Comparison of ENCODE assay signal across 1 cellular context in the genomic region with DNA sequence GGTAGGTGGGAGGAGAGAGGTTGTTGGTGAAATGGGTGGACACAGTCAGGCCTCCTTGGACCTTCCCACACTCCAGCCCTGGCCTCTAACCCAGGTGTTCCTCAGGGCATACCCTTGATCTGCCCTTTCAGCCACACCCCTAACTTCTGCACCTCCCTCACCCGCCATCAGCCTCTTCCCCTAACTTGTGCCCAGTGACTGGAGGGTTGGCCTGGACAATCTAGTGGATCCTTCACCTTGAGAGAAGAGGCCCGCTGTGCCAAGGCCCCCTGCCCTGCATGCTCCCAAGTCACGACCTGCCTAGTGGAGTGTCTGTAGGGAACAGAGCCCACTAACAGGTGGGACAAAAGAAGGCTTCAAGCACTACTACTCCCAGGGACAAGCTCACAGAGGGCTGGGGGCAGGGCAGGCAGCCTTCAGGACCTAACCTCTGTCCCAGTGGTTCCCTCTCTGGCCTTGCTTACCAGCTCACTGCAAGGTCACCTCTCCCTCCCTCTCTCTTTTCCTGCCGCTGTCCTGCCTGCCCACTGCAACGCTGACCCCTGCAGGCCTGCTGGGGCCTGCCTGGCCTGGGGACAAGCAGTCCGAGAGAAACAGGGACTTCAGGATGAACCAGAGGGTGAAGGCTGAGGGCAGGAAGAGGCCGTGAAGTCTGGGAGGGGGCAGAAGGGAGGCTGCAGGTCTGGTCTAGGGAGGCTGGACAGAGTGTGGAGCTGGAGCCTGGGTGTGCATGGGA.
A peak's percentile ranks its signal among the peaks of the same experiment; 100 is the strongest.
TF ChIP-seq lines count a peak whose summit lies in the region.

No MANE protein-coding gene starts in this region.

TF ChIP-seq in HepG2, 621 proteins besides CTCF, POLR2A, EP300 and RAD21 (continued from another document and continues in another):
- TF ChIP-seq, protein P1, sequence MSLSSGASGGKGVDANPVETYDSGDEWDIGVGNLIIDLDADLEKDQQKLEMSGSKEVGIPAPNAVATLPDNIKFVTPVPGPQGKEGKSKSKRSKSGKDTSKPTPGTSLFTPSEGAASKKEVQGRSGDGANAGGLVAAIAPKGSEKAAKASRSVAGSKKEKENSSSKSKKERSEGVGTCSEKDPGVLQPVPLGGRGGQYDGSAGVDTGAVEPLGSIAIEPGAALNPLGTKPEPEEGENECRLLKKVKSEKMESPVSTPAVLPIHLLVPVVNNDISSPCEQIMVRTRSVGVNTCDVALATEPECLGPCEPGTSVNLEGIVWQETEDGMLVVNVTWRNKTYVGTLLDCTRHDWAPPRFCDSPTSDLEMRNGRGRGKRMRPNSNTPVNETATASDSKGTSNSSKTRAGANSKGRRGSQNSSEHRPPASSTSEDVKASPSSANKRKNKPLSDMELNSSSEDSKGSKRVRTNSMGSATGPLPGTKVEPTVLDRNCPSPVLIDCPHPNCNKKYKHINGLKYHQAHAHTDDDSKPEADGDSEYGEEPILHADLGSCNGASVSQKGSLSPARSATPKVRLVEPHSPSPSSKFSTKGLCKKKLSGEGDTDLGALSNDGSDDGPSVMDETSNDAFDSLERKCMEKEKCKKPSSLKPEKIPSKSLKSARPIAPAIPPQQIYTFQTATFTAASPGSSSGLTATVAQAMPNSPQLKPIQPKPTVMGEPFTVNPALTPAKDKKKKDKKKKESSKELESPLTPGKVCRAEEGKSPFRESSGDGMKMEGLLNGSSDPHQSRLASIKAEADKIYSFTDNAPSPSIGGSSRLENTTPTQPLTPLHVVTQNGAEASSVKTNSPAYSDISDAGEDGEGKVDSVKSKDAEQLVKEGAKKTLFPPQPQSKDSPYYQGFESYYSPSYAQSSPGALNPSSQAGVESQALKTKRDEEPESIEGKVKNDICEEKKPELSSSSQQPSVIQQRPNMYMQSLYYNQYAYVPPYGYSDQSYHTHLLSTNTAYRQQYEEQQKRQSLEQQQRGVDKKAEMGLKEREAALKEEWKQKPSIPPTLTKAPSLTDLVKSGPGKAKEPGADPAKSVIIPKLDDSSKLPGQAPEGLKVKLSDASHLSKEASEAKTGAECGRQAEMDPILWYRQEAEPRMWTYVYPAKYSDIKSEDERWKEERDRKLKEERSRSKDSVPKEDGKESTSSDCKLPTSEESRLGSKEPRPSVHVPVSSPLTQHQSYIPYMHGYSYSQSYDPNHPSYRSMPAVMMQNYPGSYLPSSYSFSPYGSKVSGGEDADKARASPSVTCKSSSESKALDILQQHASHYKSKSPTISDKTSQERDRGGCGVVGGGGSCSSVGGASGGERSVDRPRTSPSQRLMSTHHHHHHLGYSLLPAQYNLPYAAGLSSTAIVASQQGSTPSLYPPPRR (CRISPR knock-in tag; IDR thresholded peaks at IDR 0.05; ENCODE audit: borderline replicate concordance) = peak; percentile 53; the same call in 1 of the 2 replicates
- TF ChIP-seq HNRNPL (IDR thresholded peaks at IDR 0.05; ENCODE audit: low read depth, low read length) (peak; percentile 77; the same call in 1 of the 2 replicates), JUN (CRISPR knock-in tag; IDR thresholded peaks at IDR 0.05) (0 out of 2 replicates have a peak, but pooled peaks have one; percentile 21), ZFP90 (CRISPR knock-in tag; IDR thresholded peaks at IDR 0.05; ENCODE audit: borderline replicate concordance) (0 out of 2 replicates have a peak, but pooled peaks have one; percentile 40), ZNF792 (CRISPR knock-in tag; IDR thresholded peaks at IDR 0.05) (peak; percentile 80; the same call in 1 of the 2 replicates), EZH2 (conservative IDR thresholded peaks at IDR 0.05; ENCODE audit: low read depth, low read length) (no peak), ZNF567 (CRISPR knock-in tag; IDR thresholded peaks at IDR 0.05; ENCODE audit: borderline replicate concordance) (no peak), ETV5 (CRISPR knock-in tag; IDR thresholded peaks at IDR 0.05; ENCODE audit: borderline replicate concordance) (peak; percentile 69; the same call in 1 of the 2 replicates), ZNF589 (CRISPR knock-in tag; conservative IDR thresholded peaks at IDR 0.05) (no peak), ATF1 (CRISPR knock-in tag; IDR thresholded peaks at IDR 0.05) (no peak), KLF11 (CRISPR knock-in tag; IDR thresholded peaks at IDR 0.05) (no peak), SPEN (CRISPR knock-in tag; IDR thresholded peaks at IDR 0.05; ENCODE audit: low read depth) (peak; percentile 44; the same call in 1 of the 2 replicates), NAIF1 (CRISPR knock-in tag; IDR thresholded peaks at IDR 0.05; ENCODE audit: borderline replicate concordance) (no peak), ZNF317 (CRISPR knock-in tag; IDR thresholded peaks at IDR 0.05) (peak; percentile 65; the same call in 1 of the 2 replicates), ZNF292 (CRISPR knock-in tag; IDR thresholded peaks at IDR 0.05; ENCODE audit: borderline replicate concordance, low read depth) (peak; percentile 79; the same call in 1 of the 2 replicates), SOX13 (IDR thresholded peaks at IDR 0.05) (no peak), SOX13 (CRISPR knock-in tag; conservative IDR thresholded peaks at IDR 0.05 in 1 of 2, IDR thresholded peaks at IDR 0.05 in 1 of 2) (peak in 1 of 2 experiments; percentile 45; a peak in 1 of 4 replicates), ZNF652 (CRISPR knock-in tag; IDR thresholded peaks at IDR 0.05; ENCODE audit: borderline replicate concordance, low read depth) (peak; percentile 41; the same call in 1 of the 2 replicates), ZNF614 (CRISPR knock-in tag; IDR thresholded peaks at IDR 0.05; ENCODE audit: borderline replicate concordance) (peak; percentile 73; the same call in 1 of the 2 replicates), EED (CRISPR knock-in tag; IDR thresholded peaks at IDR 0.05) (0 out of 2 replicates have a peak, but pooled peaks have one; percentile 39), ZBTB7B (CRISPR knock-in tag; IDR thresholded peaks at IDR 0.05) (0 out of 2 replicates have a peak, but pooled peaks have one; percentile 47), GATAD2A (CRISPR knock-in tag; IDR thresholded peaks at IDR 0.05) (peak; percentile 76), ZNF878 (CRISPR knock-in tag; IDR thresholded peaks at IDR 0.05) (peak; percentile 73; the same call in 1 of the 2 replicates), SRF (IDR thresholded peaks at IDR 0.05; ENCODE audit: low read depth, low read length) (no peak)
- TF ChIP-seq, protein P2, sequence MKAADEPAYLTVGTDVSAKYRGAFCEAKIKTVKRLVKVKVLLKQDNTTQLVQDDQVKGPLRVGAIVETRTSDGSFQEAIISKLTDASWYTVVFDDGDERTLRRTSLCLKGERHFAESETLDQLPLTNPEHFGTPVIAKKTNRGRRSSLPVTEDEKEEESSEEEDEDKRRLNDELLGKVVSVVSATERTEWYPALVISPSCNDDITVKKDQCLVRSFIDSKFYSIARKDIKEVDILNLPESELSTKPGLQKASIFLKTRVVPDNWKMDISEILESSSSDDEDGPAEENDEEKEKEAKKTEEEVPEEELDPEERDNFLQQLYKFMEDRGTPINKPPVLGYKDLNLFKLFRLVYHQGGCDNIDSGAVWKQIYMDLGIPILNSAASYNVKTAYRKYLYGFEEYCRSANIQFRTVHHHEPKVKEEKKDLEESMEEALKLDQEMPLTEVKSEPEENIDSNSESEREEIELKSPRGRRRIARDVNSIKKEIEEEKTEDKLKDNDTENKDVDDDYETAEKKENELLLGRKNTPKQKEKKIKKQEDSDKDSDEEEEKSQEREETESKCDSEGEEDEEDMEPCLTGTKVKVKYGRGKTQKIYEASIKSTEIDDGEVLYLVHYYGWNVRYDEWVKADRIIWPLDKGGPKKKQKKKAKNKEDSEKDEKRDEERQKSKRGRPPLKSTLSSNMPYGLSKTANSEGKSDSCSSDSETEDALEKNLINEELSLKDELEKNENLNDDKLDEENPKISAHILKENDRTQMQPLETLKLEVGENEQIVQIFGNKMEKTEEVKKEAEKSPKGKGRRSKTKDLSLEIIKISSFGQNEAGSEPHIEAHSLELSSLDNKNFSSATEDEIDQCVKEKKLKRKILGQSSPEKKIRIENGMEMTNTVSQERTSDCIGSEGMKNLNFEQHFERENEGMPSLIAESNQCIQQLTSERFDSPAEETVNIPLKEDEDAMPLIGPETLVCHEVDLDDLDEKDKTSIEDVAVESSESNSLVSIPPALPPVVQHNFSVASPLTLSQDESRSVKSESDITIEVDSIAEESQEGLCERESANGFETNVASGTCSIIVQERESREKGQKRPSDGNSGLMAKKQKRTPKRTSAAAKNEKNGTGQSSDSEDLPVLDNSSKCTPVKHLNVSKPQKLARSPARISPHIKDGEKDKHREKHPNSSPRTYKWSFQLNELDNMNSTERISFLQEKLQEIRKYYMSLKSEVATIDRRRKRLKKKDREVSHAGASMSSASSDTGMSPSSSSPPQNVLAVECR (CRISPR knock-in tag; IDR thresholded peaks at IDR 0.05; ENCODE audit: borderline replicate concordance) = peak; percentile 55; the same call in 1 of the 2 replicates
- TF ChIP-seq, protein P3, sequence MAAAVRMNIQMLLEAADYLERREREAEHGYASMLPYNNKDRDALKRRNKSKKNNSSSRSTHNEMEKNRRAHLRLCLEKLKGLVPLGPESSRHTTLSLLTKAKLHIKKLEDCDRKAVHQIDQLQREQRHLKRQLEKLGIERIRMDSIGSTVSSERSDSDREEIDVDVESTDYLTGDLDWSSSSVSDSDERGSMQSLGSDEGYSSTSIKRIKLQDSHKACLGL (CRISPR knock-in tag; IDR thresholded peaks at IDR 0.05) = peak; percentile 41; the same call in 1 of the 2 replicates
- TF ChIP-seq, protein P4, sequence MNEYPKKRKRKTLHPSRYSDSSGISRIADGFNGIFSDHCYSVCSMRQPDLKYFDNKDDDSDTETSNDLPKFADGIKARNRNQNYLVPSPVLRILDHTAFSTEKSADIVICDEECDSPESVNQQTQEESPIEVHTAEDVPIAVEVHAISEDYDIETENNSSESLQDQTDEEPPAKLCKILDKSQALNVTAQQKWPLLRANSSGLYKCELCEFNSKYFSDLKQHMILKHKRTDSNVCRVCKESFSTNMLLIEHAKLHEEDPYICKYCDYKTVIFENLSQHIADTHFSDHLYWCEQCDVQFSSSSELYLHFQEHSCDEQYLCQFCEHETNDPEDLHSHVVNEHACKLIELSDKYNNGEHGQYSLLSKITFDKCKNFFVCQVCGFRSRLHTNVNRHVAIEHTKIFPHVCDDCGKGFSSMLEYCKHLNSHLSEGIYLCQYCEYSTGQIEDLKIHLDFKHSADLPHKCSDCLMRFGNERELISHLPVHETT (CRISPR knock-in tag; conservative IDR thresholded peaks at IDR 0.05) = 0 out of 2 replicates have a peak, but pooled peaks have one; percentile 40
- TF ChIP-seq, protein P5, sequence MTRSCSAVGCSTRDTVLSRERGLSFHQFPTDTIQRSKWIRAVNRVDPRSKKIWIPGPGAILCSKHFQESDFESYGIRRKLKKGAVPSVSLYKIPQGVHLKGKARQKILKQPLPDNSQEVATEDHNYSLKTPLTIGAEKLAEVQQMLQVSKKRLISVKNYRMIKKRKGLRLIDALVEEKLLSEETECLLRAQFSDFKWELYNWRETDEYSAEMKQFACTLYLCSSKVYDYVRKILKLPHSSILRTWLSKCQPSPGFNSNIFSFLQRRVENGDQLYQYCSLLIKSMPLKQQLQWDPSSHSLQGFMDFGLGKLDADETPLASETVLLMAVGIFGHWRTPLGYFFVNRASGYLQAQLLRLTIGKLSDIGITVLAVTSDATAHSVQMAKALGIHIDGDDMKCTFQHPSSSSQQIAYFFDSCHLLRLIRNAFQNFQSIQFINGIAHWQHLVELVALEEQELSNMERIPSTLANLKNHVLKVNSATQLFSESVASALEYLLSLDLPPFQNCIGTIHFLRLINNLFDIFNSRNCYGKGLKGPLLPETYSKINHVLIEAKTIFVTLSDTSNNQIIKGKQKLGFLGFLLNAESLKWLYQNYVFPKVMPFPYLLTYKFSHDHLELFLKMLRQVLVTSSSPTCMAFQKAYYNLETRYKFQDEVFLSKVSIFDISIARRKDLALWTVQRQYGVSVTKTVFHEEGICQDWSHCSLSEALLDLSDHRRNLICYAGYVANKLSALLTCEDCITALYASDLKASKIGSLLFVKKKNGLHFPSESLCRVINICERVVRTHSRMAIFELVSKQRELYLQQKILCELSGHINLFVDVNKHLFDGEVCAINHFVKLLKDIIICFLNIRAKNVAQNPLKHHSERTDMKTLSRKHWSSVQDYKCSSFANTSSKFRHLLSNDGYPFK (CRISPR knock-in tag; IDR thresholded peaks at IDR 0.05; ENCODE audit: borderline replicate concordance) = peak; percentile 27; the same call in 1 of the 2 replicates
- TF ChIP-seq, protein P6, sequence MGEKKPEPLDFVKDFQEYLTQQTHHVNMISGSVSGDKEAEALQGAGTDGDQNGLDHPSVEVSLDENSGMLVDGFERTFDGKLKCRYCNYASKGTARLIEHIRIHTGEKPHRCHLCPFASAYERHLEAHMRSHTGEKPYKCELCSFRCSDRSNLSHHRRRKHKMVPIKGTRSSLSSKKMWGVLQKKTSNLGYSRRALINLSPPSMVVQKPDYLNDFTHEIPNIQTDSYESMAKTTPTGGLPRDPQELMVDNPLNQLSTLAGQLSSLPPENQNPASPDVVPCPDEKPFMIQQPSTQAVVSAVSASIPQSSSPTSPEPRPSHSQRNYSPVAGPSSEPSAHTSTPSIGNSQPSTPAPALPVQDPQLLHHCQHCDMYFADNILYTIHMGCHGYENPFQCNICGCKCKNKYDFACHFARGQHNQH (CRISPR knock-in tag; IDR thresholded peaks at IDR 0.05) = peak; percentile 70
- TF ChIP-seq, protein P7, sequence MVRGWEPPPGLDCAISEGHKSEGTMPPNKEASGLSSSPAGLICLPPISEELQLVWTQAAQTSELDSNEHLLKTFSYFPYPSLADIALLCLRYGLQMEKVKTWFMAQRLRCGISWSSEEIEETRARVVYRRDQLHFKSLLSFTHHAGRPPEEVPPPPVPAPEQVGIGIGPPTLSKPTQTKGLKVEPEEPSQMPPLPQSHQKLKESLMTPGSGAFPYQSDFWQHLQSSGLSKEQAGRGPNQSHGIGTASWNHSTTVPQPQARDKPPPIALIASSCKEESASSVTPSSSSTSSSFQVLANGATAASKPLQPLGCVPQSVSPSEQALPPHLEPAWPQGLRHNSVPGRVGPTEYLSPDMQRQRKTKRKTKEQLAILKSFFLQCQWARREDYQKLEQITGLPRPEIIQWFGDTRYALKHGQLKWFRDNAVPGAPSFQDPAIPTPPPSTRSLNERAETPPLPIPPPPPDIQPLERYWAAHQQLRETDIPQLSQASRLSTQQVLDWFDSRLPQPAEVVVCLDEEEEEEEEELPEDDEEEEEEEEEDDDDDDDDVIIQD (CRISPR knock-in tag; IDR thresholded peaks at IDR 0.05; ENCODE audit: low read depth) = peak; percentile 68
- TF ChIP-seq, protein P8, sequence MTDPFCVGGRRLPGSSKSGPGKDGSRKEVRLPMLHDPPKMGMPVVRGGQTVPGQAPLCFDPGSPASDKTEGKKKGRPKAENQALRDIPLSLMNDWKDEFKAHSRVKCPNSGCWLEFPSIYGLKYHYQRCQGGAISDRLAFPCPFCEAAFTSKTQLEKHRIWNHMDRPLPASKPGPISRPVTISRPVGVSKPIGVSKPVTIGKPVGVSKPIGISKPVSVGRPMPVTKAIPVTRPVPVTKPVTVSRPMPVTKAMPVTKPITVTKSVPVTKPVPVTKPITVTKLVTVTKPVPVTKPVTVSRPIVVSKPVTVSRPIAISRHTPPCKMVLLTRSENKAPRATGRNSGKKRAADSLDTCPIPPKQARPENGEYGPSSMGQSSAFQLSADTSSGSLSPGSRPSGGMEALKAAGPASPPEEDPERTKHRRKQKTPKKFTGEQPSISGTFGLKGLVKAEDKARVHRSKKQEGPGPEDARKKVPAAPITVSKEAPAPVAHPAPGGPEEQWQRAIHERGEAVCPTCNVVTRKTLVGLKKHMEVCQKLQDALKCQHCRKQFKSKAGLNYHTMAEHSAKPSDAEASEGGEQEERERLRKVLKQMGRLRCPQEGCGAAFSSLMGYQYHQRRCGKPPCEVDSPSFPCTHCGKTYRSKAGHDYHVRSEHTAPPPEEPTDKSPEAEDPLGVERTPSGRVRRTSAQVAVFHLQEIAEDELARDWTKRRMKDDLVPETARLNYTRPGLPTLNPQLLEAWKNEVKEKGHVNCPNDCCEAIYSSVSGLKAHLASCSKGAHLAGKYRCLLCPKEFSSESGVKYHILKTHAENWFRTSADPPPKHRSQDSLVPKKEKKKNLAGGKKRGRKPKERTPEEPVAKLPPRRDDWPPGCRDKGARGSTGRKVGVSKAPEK (CRISPR knock-in tag; IDR thresholded peaks at IDR 0.05; ENCODE audit: borderline replicate concordance) = 0 out of 2 replicates have a peak, but pooled peaks have one; percentile 26
